ENCODE assay signal across 20 cellular contexts in the genomic region with DNA sequence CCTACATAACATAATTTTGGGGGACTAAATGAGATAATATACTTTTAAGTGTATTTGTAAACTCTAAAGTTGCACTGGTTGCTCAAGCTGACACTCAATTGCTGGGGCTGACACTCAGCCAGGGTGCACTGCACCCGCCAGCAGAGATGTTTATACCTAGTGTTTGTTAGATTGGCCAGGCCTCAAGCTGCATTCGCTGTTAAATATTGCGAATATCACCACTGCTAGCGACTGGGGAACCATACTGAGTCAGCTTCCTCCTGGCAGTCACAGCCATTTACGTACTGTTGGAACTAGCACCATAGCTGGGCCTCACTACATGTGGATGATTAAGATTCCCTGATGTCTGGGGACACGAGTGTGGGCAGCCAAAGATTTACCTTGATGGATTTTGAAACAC.
"Had no signal": no experiment of that assay in that cellular context is flagged by ENCODE, and none has a peak within 500 bp of the region (broad histone marks: within the 10 kb centered on the region; RNA-seq: fewer than 3 reads in every experiment).

No MANE protein-coding gene starts in this region.

- ATAC-seq: gastrocnemius medialis; heart right ventricle; left lung; naive thymus-derived CD4-positive, alpha-beta T cell; psoas muscle; sciatic nerve had no signal

- H3K27ac Mint-ChIP-seq: dendritic cell treated with granulocyte-macrophage colony-stimulating factor and Interleukin-4, amounts not matched to agents 40 ng/mL and 50 ng/mL, for 4 days; naive thymus-derived CD4-positive, alpha-beta T cell; nephron progenitor cell; type B pancreatic cell had no signal

- H3K27me3 ChIP-seq: gastrocnemius medialis, heart right ventricle, left lung, stomach had no signal

- H3K36me3 Mint-ChIP-seq: type B pancreatic cell had no signal

- H3K9me3 ChIP-seq: gastrocnemius medialis, heart right ventricle, left lung, psoas muscle, stomach, thoracic aorta had no signal

- DNase-seq: cerebellar nuclear complex; gastrocnemius medialis; heart right ventricle; hypothalamus; islet precursor cell; left lung; naive thymus-derived CD4-positive, alpha-beta T cell; nephron progenitor cell; psoas muscle; retina; stimulated activated naive CD4-positive, alpha-beta T cell; stomach; substantia nigra had no signal

- H3K4me1 Mint-ChIP-seq: naive thymus-derived CD4-positive, alpha-beta T cell; nephron progenitor cell had no signal

- H3K36me3 ChIP-seq: gastrocnemius medialis, left lung, stomach, thoracic aorta had no signal

- H3K4me1 ChIP-seq: gastrocnemius medialis, left lung, stomach had no signal

- H3K9me3 Mint-ChIP-seq: dendritic cell treated with granulocyte-macrophage colony-stimulating factor and Interleukin-4, amounts not matched to agents 40 ng/mL and 50 ng/mL, for 4 days; type B pancreatic cell had no signal

- H3K4me3 Mint-ChIP-seq: dendritic cell treated with granulocyte-macrophage colony-stimulating factor and Interleukin-4, amounts not matched to agents 40 ng/mL and 50 ng/mL, for 4 days; naive thymus-derived CD4-positive, alpha-beta T cell; nephron progenitor cell; type B pancreatic cell had no signal

- FAIRE-seq: endothelial cell of umbilical vein, urothelium cell line had no signal

- H3K27ac ChIP-seq: gastrocnemius medialis, heart right ventricle, left lung, psoas muscle, stomach, thoracic aorta had no signal

- H3K4me3 ChIP-seq: gastrocnemius medialis, heart right ventricle, left lung, lung, psoas muscle, stomach, thoracic aorta had no signal
